ENCODE assay signal across 8 cellular contexts in genomic region chr2:231615058-231615671, GRCh38. TPM values are rescaled to one million over a fixed set of nuclear protein-coding genes. Genes with fewer than 3 reads are reported as not detected.
A peak's percentile ranks its signal among the peaks of the same experiment; 100 is the strongest.
DNase-seq lines count a peak whose midpoint lies in the region; ATAC-seq and TF ChIP-seq lines count a peak whose summit lies in the region.

No MANE protein-coding gene starts in this region.

- peak overlapping the region; percentile 64 for H3K9ac ChIP-seq in neural cell (ENCODE audit: low read length)

- no peak overlapping the region for H3K4me2 ChIP-seq in neural cell (ENCODE audit: low read length)

- no peak for DNase-seq in CD4-positive, alpha-beta T cell
- DNase-seq in NB4 (ENCODE audit: low read depth) = no peak
- no peak for DNase-seq in effector memory CD8-positive, alpha-beta T cell
- DNase-seq in NCI-H187 treated with DMSO at 0.1 percent for 48 hours (lab: John Stamatoyannopoulos, UW) = no peak
- no peak for DNase-seq in HFFc6
- DNase-seq in NCI-H1105 treated with DMSO at 0.1 percent for 48 hours (lab: John Stamatoyannopoulos, UW) = no peak
- no peak for DNase-seq in NCI-H2227 (lab: John Stamatoyannopoulos, UW; ENCODE audit: unreplicated experiment)

- H3K27me3 ChIP-seq in CD4-positive, alpha-beta T cell (ENCODE audit: control insufficient read depth, insufficient read depth, low read length) = no peaks in the 10 kb centered on the region
- H3K27me3 ChIP-seq in neural cell (ENCODE audit: insufficient read depth, low read depth, low read length) = no peaks in the 10 kb centered on the region

- H3K9me3 Mint-ChIP-seq in CD4-positive, alpha-beta T cell = no peaks in the 10 kb centered on the region
- H3K9me3 Mint-ChIP-seq in effector memory CD8-positive, alpha-beta T cell = no peaks in the 10 kb centered on the region
- H3K9me3 Mint-ChIP-seq in HFFc6 = no peaks in the 10 kb centered on the region

- no peak for TF ChIP-seq EP300 in neural cell (conservative IDR thresholded peaks at IDR 0.05; ENCODE audit: poor library complexity, severe bottlenecking)

- H3K36me3 ChIP-seq in neural cell (ENCODE audit: insufficient read depth, low read length) = no peaks in the 10 kb centered on the region

- H3K4me3 ChIP-seq in NB4 (ENCODE audit: low read depth, low read length) (peak overlapping the region; percentile 67), neural cell (ENCODE audit: low read length) (peak overlapping the region; percentile 61)

- H3K27ac ChIP-seq in CD4-positive, alpha-beta T cell (ENCODE audit: low read depth, low read length) = no peak overlapping the region
- peak overlapping the region; percentile 60 for H3K27ac ChIP-seq in neural cell (ENCODE audit: low read length)

- H3F3A ChIP-seq in neural cell (ENCODE audit: insufficient read depth, low read length, poor library complexity, severe bottlenecking) = no peaks in the 10 kb centered on the region

- no peaks in the 10 kb centered on the region for H3K9me2 ChIP-seq in neural cell (ENCODE audit: insufficient read depth, low read length)

- peaks cover 51% of the 10 kb centered on the region for H3K4me1 Mint-ChIP-seq in CD4-positive, alpha-beta T cell (ENCODE audit: low read depth)
- H3K4me1 Mint-ChIP-seq in effector memory CD8-positive, alpha-beta T cell (ENCODE audit: low read depth in 2 of 2) = peaks cover 15 to 17% of the 10 kb centered on the region in 2 donors
- H3K4me1 Mint-ChIP-seq in HFFc6 (ENCODE audit: low read depth) = peaks cover 41% of the 10 kb centered on the region

- no peaks in the 10 kb centered on the region for H3K9me3 ChIP-seq in CD4-positive, alpha-beta T cell (ENCODE audit: control insufficient read depth, low read length)
- H3K9me3 ChIP-seq in neural cell (ENCODE audit: low read length) = no peaks in the 10 kb centered on the region

- no peaks in the 10 kb centered on the region for H4K20me1 ChIP-seq in neural cell (ENCODE audit: insufficient read depth)

- POLR2A ChIA-PET in CD4-positive, alpha-beta T cell (lab: Charles Lee) = interaction anchor here (1.2 to 5.0 kb wide), 5 partner anchors 47 to 132 kb away, joined by 4 to 87 read pairs (median 9); partner anchors contain the start of gene PTMA

- TF ChIP-seq CTCF in CD4-positive, alpha-beta T cell (IDR thresholded peaks at IDR 0.05) = no peak
- no peak for TF ChIP-seq CTCF in NB4 (IDR thresholded peaks at IDR 0.05; ENCODE audit: low read depth, low read length)
- TF ChIP-seq CTCF in neural cell (IDR thresholded peaks at IDR 0.05; ENCODE audit: poor library complexity, severe bottlenecking) = no peak
- TF ChIP-seq CTCF in HFFc6 (IDR thresholded peaks at IDR 0.05) = no peak

- intact Hi-C loops in CD4-positive, alpha-beta T cell (cut with DNase I, micrococcal nuclease) = no loop called here

- H2AFZ ChIP-seq in neural cell (ENCODE audit: low read depth, low read length) = no peak overlapping the region

- no peaks in the 10 kb centered on the region for H3K27me3 Mint-ChIP-seq in CD4-positive, alpha-beta T cell
- no peaks in the 10 kb centered on the region for H3K27me3 Mint-ChIP-seq in effector memory CD8-positive, alpha-beta T cell
- peaks cover 10% of the 10 kb centered on the region for H3K27me3 Mint-ChIP-seq in HFFc6 (ENCODE audit: insufficient read depth)

- CTCF ChIA-PET in CD4-positive, alpha-beta T cell (lab: Charles Lee) = interaction anchor here (0.9 kb wide), 1 partner anchor 91 kb away, joined by 3 read pairs; no protein-coding TSS in a partner anchor

- H3K36me3 Mint-ChIP-seq in CD4-positive, alpha-beta T cell (ENCODE audit: low read depth) = no peaks in the 10 kb centered on the region
- H3K36me3 Mint-ChIP-seq in effector memory CD8-positive, alpha-beta T cell (ENCODE audit: insufficient read depth) = peaks cover 17% of the 10 kb centered on the region
- H3K36me3 Mint-ChIP-seq in HFFc6 (ENCODE audit: low read depth) = no peaks in the 10 kb centered on the region

- H3K27ac Mint-ChIP-seq in CD4-positive, alpha-beta T cell = no peak overlapping the region
- H3K27ac Mint-ChIP-seq in effector memory CD8-positive, alpha-beta T cell = peak overlapping the region; percentile 76 to 90
- H3K27ac Mint-ChIP-seq in HFFc6 = no peak overlapping the region

- no peak for ATAC-seq in CD4-positive, alpha-beta T cell (ENCODE audit: poor library complexity)
- ATAC-seq in effector memory CD8-positive, alpha-beta T cell (replicated peaks) = no peak

- no peak for TF ChIP-seq RAD21 in neural cell (conservative IDR thresholded peaks at IDR 0.05)

- H3K4me3 Mint-ChIP-seq in CD4-positive, alpha-beta T cell = peak overlapping the region; percentile 87
- peak overlapping the region; percentile 79 to 84 for H3K4me3 Mint-ChIP-seq in effector memory CD8-positive, alpha-beta T cell
- no peak overlapping the region for H3K4me3 Mint-ChIP-seq in HFFc6

- H3K79me2 ChIP-seq in neural cell (replicated peaks; ENCODE audit: insufficient read depth, low read length) = no peaks in the 10 kb centered on the region

- no peak for TF ChIP-seq POLR2A in NB4 (IDR thresholded peaks at IDR 0.05; ENCODE audit: extremely low read depth, insufficient read length)

TF ChIP-seq in neural cell, 6 proteins besides CTCF, POLR2A, EP300 and RAD21:
- TF ChIP-seq SMC3 (conservative IDR thresholded peaks at IDR 0.05; ENCODE audit: poor library complexity) = no peak
- TF ChIP-seq EZH2 (IDR thresholded peaks at IDR 0.05; ENCODE audit: borderline replicate concordance, insufficient read depth, low read length, poor library complexity, severe bottlenecking) = no peak
- no peak for TF ChIP-seq TAF1 (IDR thresholded peaks at IDR 0.05; ENCODE audit: low read depth)
- no peak for TF ChIP-seq MXI1 (conservative IDR thresholded peaks at IDR 0.05; ENCODE audit: poor library complexity, severe bottlenecking)
- TF ChIP-seq, protein P1, sequence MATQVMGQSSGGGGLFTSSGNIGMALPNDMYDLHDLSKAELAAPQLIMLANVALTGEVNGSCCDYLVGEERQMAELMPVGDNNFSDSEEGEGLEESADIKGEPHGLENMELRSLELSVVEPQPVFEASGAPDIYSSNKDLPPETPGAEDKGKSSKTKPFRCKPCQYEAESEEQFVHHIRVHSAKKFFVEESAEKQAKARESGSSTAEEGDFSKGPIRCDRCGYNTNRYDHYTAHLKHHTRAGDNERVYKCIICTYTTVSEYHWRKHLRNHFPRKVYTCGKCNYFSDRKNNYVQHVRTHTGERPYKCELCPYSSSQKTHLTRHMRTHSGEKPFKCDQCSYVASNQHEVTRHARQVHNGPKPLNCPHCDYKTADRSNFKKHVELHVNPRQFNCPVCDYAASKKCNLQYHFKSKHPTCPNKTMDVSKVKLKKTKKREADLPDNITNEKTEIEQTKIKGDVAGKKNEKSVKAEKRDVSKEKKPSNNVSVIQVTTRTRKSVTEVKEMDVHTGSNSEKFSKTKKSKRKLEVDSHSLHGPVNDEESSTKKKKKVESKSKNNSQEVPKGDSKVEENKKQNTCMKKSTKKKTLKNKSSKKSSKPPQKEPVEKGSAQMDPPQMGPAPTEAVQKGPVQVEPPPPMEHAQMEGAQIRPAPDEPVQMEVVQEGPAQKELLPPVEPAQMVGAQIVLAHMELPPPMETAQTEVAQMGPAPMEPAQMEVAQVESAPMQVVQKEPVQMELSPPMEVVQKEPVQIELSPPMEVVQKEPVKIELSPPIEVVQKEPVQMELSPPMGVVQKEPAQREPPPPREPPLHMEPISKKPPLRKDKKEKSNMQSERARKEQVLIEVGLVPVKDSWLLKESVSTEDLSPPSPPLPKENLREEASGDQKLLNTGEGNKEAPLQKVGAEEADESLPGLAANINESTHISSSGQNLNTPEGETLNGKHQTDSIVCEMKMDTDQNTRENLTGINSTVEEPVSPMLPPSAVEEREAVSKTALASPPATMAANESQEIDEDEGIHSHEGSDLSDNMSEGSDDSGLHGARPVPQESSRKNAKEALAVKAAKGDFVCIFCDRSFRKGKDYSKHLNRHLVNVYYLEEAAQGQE (IDR thresholded peaks at IDR 0.05; ENCODE audit: borderline replicate concordance) = no peak
- no peak for TF ChIP-seq POLR2AphosphoS5 (IDR thresholded peaks at IDR 0.05)

RNA-seq across cellular contexts. Expression of gene TEX44, which starts 22.5 kb away (rescaled TPM):
- not detected for total RNA-seq in CD4-positive, alpha-beta T cell
- not detected in 2 replicates for polyA plus RNA-seq in neural cell
- not detected in 2 replicates for polyA minus RNA-seq in neural cell
- total RNA-seq in HFFc6 (2021; fragmentation: NEBNext Ultra II Directional; extraction: Animal tissue kit (Norgen Biotek cat#: 25700)) = not detected

Comparison
In these comparisons a context has a peak if more than half of its experiments do, and no peak if none do; other contexts are left out.
1. H3K27ac Mint-ChIP-seq: peak in effector memory CD8-positive, alpha-beta T cell (2 of 2); none in CD4-positive, alpha-beta T cell (single experiment) and HFFc6 (single experiment).